ENCODE assay signal across 17 cellular contexts in the genomic region with DNA sequence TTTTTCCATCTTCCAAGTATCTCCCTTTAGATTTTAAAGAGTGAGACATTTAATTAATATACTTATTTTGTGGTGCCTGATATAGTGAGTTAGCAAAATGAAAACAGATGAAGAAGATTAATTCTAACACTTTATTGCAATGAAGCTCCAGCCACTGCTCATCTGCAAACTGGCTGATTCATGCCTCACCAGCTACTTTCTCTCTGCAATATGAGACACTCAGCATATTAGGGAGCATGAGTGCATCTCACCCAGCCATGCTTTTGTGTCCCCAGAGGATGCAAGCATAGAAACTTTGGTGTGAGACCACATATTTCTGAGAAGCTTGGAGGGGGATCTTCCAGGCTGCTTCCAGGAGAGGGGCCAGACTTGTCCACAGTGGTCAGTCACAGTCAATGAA.
"Had no signal": no experiment of that assay in that cellular context is flagged by ENCODE, and none has a peak within 500 bp of the region (broad histone marks: within the 10 kb centered on the region; RNA-seq: fewer than 3 reads in every experiment).

No MANE protein-coding gene starts in this region.

- H3K27me3 ChIP-seq: hepatocyte, ovary, right atrium auricular region, sigmoid colon, stomach had no signal

- ATAC-seq: foreskin keratinocyte, left colon, mucosa of descending colon, natural killer cell had no signal

- H3K4me1 Mint-ChIP-seq: natural killer cell, neural crest cell had no signal

- H3K36me3 ChIP-seq: ovary, right atrium auricular region, sigmoid colon, stomach had no signal

- FAIRE-seq: colon, small intestine had no signal

- H3K36me3 Mint-ChIP-seq: natural killer cell had no signal

- H3K4me3 Mint-ChIP-seq: natural killer cell, neural crest cell had no signal

- DNase-seq: cerebellar nuclear complex; foreskin keratinocyte; left colon; mucosa of descending colon; natural killer cell; ovary; sigmoid colon; small intestine; stimulated activated CD4-positive, alpha-beta T cell treated with anti-CD3 and anti-CD28 coated beads, Interleukin-12 subunit alpha, Interleukin-12 subunit beta, amount 100 ng/mL, for 4 hours; stimulated activated naive CD4-positive, alpha-beta T cell; stomach; substantia nigra; trophoblast cell had no signal

- H3K4me3 ChIP-seq: hepatocyte, mucosa of descending colon, ovary, right atrium auricular region, sigmoid colon, stomach had no signal

- H3K27ac Mint-ChIP-seq: natural killer cell had no signal

- H3K9me3 ChIP-seq: mucosa of descending colon, ovary, right atrium auricular region, sigmoid colon, stomach had no signal

- H3K4me1 ChIP-seq: foreskin keratinocyte, right atrium auricular region, sigmoid colon had no signal

- H3K27ac ChIP-seq: foreskin keratinocyte, hepatocyte, ovary, right atrium auricular region, stomach had no signal
